In genomic region chr1:109392037-109392787, GRCh38 we compare ENCODE assay signal across 8 cellular contexts. TPM values are rescaled to one million over a fixed set of nuclear protein-coding genes. Genes with fewer than 3 reads are reported as not detected.
A peak's percentile ranks its signal among the peaks of the same experiment; 100 is the strongest.
DNase-seq lines count a peak whose midpoint lies in the region; ATAC-seq and TF ChIP-seq lines count a peak whose summit lies in the region.

No MANE protein-coding gene starts in this region.

- POLR2A ChIA-PET in PC-3 (lab: Charles Lee; ENCODE audit: unreplicated experiment): no interaction called here

- in situ Hi-C loops in GM13977 (cut with MboI; ENCODE audit: low pct_unique_long_range_greater_than_20kb, low sequenced_read_pairs, unreplicated experiment): no loop called here

- H3K9me3 ChIP-seq in PC-3 (ENCODE audit: low read length) (no peaks in the 10 kb centered on the region), hepatocyte (ENCODE audit: low read depth) (no peaks in the 10 kb centered on the region)

- H3K9ac ChIP-seq in PC-3 (ENCODE audit: low read length): no peak overlapping the region

- H3K4me2 ChIP-seq in PC-3 (ENCODE audit: low read length) (peak overlapping the region; percentile 63), hepatocyte (peak overlapping the region; percentile 68)

- H3F3A ChIP-seq in PC-3 (ENCODE audit: low read length, unreplicated experiment): no peaks in the 10 kb centered on the region

- CTCF ChIA-PET in PC-3 (lab: Charles Lee): interaction anchor here (0.7 to 1.2 kb wide), 2 partner anchors 110 to 116 kb away, joined by 3 read pairs; no protein-coding TSS in a partner anchor

- H3K27ac ChIP-seq in PC-3 (ENCODE audit: low read length) (0 out of 2 replicates have a peak overlapping the region, but pooled peaks have one; percentile 3), hepatocyte (peak overlapping the region; percentile 87), substantia nigra (ENCODE audit: low read depth, low read length, poor library complexity, severe bottlenecking) (peak overlapping the region; percentile 97)

- no TSS peak for BruUV-seq in PC-3 (replicated peaks; lab: Mats Ljungman, UMichigan)

- H3K36me3 ChIP-seq in PC-3 (ENCODE audit: low read depth, low read length) (no peaks in the 10 kb centered on the region), hepatocyte (replicated peaks; ENCODE audit: insufficient read depth, low read depth) (no peaks in the 10 kb centered on the region)

- peak; percentile 9 for ATAC-seq in GM21367 (IDR thresholded peaks at IDR 0.05; ENCODE audit: unreplicated experiment)
- no peak for ATAC-seq in PC-3

- TF ChIP-seq CTCF in PC-3 (conservative IDR thresholded peaks at IDR 0.05; ENCODE audit: low read depth, low read length) (no peak), hepatocyte (IDR thresholded peaks at IDR 0.05; ENCODE audit: poor library complexity) (no peak), GM13977 (IDR thresholded peaks at IDR 0.05; ENCODE audit: extremely low read depth, insufficient read depth, missing control alignments) (no peak)

- H3K27me3 ChIP-seq in PC-3 (ENCODE audit: low read length) (no peaks in the 10 kb centered on the region), hepatocyte (no peaks in the 10 kb centered on the region)

- H3K4me1 ChIP-seq in PC-3 (ENCODE audit: insufficient read depth, low read length) (peaks cover 37% of the 10 kb centered on the region), hepatocyte (ENCODE audit: insufficient read depth) (peaks cover 25% of the 10 kb centered on the region)

- intact Hi-C loops in PC-3 (cut with micrococcal nuclease): loop anchor here (5.0 kb wide), 1 partner anchor 40 kb away; no protein-coding TSS in a partner anchor

- no peaks in the 10 kb centered on the region for H3K9me2 ChIP-seq in PC-3 (replicated peaks; ENCODE audit: low read length)
- no peaks in the 10 kb centered on the region for H3K9me2 ChIP-seq in hepatocyte (replicated peaks; ENCODE audit: insufficient read depth)

- H3K4me3 ChIP-seq in PC-3 (ENCODE audit: low read length) (no peak overlapping the region; the same call in 1 of the 2 replicates), hepatocyte (no peak overlapping the region)

- DNase-seq in PC-3: no peak
- DNase-seq in hepatocyte (ENCODE audit: low spot score): no peak
- DNase-seq in substantia nigra (lab: John Stamatoyannopoulos, UW): peak in 32 of 49 donors; percentile 12 to 78 (median 49)
- no peak for DNase-seq in activated CD4-positive, CD25-positive, alpha-beta regulatory T cell (lab: John Stamatoyannopoulos, UW)
- DNase-seq in GOT3 (lab: John Stamatoyannopoulos, UW): no peak
- no peak for DNase-seq in HCEC 1CT
- no peak for DNase-seq in GM13977 (ENCODE audit: low spot score)

- no peaks in the 10 kb centered on the region for H4K20me1 ChIP-seq in PC-3 (ENCODE audit: low read length)
- H4K20me1 ChIP-seq in hepatocyte (ENCODE audit: insufficient read depth, poor library complexity, severe bottlenecking): no peaks in the 10 kb centered on the region

- 84% methylated on average over 4 of the region's 4 CpGs for WGBS in hepatocyte (ENCODE audit: low lambda C conversion rate, missing lambda C conversion rate)

- H3K79me2 ChIP-seq in PC-3 (ENCODE audit: low read length) (peaks cover 59% of the 10 kb centered on the region), hepatocyte (peaks cover 87% of the 10 kb centered on the region)

- H2AFZ ChIP-seq in PC-3 (ENCODE audit: low read length): peak overlapping the region; percentile 74
- peak overlapping the region; percentile 9 for H2AFZ ChIP-seq in hepatocyte

RNA-seq across cellular contexts. Expression of gene SORT1, which starts 5.5 kb away (rescaled TPM):
- total RNA-seq in PC-3 (2014; rRNA removed) (9.2 and 14.3 TPM in 2 replicates), hepatocyte (59.3 and 66.3 TPM in 2 replicates)
- 34.4 and 43.7 TPM in 2 replicates for polyA plus RNA-seq in hepatocyte

RNA-seq across cellular contexts. Expression of gene PSMA5, which starts 34.0 kb away (rescaled TPM):
- total RNA-seq in PC-3 (2014; rRNA removed) (84.1 and 86.9 TPM in 2 replicates), hepatocyte (50.5 and 64.4 TPM in 2 replicates)
- polyA plus RNA-seq in hepatocyte: 83.1 and 90.1 TPM in 2 replicates

Comparison
In these comparisons a context has a peak if more than half of its experiments do, and no peak if none do; other contexts are left out.
1. DNase-seq: peak in substantia nigra (32 of 49); none in PC-3 (single experiment), hepatocyte (single experiment), activated CD4-positive, CD25-positive, alpha-beta regulatory T cell (0 of 4), GOT3 (single experiment), HCEC 1CT (single experiment) and GM13977 (single experiment).
2. H3K27ac ChIP-seq: peak in every context shown above with its lines; median percentile 97 in substantia nigra; 87 in hepatocyte; 3 in PC-3.